ENCODE assay signal across 21 cellular contexts in the genomic region with DNA sequence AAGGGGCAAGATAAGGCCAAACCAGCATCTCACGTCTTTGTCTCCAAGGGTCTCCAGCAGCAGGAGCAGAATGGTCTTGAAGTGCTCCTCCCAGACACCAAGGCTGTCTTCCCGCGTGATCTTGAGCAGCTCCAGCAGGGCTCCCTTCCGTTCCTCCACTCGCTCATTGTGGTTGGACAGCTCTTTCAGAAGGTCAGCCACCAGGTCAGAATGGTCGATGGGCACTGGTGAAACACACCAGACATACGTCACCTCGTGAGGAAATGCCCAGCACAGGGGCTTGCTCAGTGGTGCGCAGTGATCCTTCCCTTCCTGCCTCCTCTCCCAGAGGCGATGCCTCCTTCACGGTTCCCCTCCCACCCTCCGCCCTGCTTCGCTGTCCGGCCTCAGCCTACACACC.
DNase-seq lines count a peak whose midpoint lies in the region; ATAC-seq and TF ChIP-seq lines count a peak whose summit lies in the region.
"Had no signal": no experiment of that assay in that cellular context is flagged by ENCODE, and none has a peak within 500 bp of the region (broad histone marks: within the 10 kb centered on the region; RNA-seq: fewer than 3 reads in every experiment).

No MANE protein-coding gene starts in this region.

- H3K79me2 ChIP-seq in ACC112 (ENCODE audit: control insufficient read depth, insufficient read depth, low read length, unreplicated experiment): no peaks in the 10 kb centered on the region
- no peaks in the 10 kb centered on the region; the same call in 1 of the 2 replicates for H3K79me2 ChIP-seq in PC-3 (ENCODE audit: low read length)

- no peaks in the 10 kb centered on the region for H3K27me3 ChIP-seq in ACC112 (ENCODE audit: insufficient read depth, low read length)
- H3K27me3 ChIP-seq in PC-3 (ENCODE audit: low read length): no peaks in the 10 kb centered on the region
- no peaks in the 10 kb centered on the region for H3K27me3 ChIP-seq in endodermal cell (ENCODE audit: control insufficient read depth, insufficient read depth, low read length, poor library complexity, severe bottlenecking)
- H3K27me3 ChIP-seq: BE2C had no signal

- peaks cover 30% of the 10 kb centered on the region for H3K36me3 ChIP-seq in ACC112 (ENCODE audit: insufficient read depth, low read length)
- H3K36me3 ChIP-seq in PC-3 (ENCODE audit: low read depth, low read length): peaks cover 27% of the 10 kb centered on the region
- H3K36me3 ChIP-seq in endodermal cell (ENCODE audit: control insufficient read depth, insufficient read depth, low read length): peaks cover 75% of the 10 kb centered on the region
- H3K36me3 ChIP-seq: BE2C had no signal

- no peaks in the 10 kb centered on the region for H3K9me3 Mint-ChIP-seq in endodermal cell
- H3K9me3 Mint-ChIP-seq in stimulated activated effector memory CD8-positive, alpha-beta T cell treated with anti-CD3 and anti-CD28 coated beads, Interleukin-12 subunit alpha, Interleukin-12 subunit beta, amount 100 ng/mL, for 72 hours: no peaks in the 10 kb centered on the region
- no peaks in the 10 kb centered on the region for H3K9me3 Mint-ChIP-seq in activated naive CD4-positive, alpha-beta T cell treated with anti-CD3 and anti-CD28 coated beads, Interleukin-2, amount 10 ng/mL, durations not matched to agents 7 days and 5 days
- H3K9me3 Mint-ChIP-seq: IgD-negative memory B cell had no signal

- POLR2A ChIA-PET in PC-3 (lab: Charles Lee; ENCODE audit: unreplicated experiment): no interaction called here

- H2AFZ ChIP-seq in ACC112 (ENCODE audit: low read length, unreplicated experiment) (no peak overlapping the region), PC-3 (ENCODE audit: low read length) (no peak overlapping the region)

- BruUV-seq in PC-3 (replicated peaks; lab: Mats Ljungman, UMichigan): no TSS peak

- H3K4me1 Mint-ChIP-seq in endodermal cell: peaks cover 2% of the 10 kb centered on the region
- H3K4me1 Mint-ChIP-seq in stimulated activated effector memory CD8-positive, alpha-beta T cell treated with anti-CD3 and anti-CD28 coated beads, Interleukin-12 subunit alpha, Interleukin-12 subunit beta, amount 100 ng/mL, for 72 hours: peaks cover 6% of the 10 kb centered on the region
- H3K4me1 Mint-ChIP-seq in activated naive CD4-positive, alpha-beta T cell treated with anti-CD3 and anti-CD28 coated beads, Interleukin-2, amount 10 ng/mL, durations not matched to agents 7 days and 5 days: no peaks in the 10 kb centered on the region
- H3K4me1 Mint-ChIP-seq: IgD-negative memory B cell had no signal

- CTCF ChIA-PET in PC-3 (lab: Charles Lee): no interaction called here
- CTCF ChIA-PET in activated naive CD4-positive, alpha-beta T cell treated with anti-CD3 and anti-CD28 coated beads, Interleukin-2, amount 10 ng/mL, durations not matched to agents 7 days and 5 days (lab: Charles Lee): interaction anchor here (1.1 kb wide), 1 partner anchor 11 kb away, joined by 3 read pairs; no protein-coding TSS in a partner anchor

- peak overlapping the region; percentile 36 for H3K27ac Mint-ChIP-seq in endodermal cell
- peak overlapping the region; percentile 83 for H3K27ac Mint-ChIP-seq in stimulated activated effector memory CD8-positive, alpha-beta T cell treated with anti-CD3 and anti-CD28 coated beads, Interleukin-12 subunit alpha, Interleukin-12 subunit beta, amount 100 ng/mL, for 72 hours
- H3K27ac Mint-ChIP-seq in activated naive CD4-positive, alpha-beta T cell treated with anti-CD3 and anti-CD28 coated beads, Interleukin-2, amount 10 ng/mL, durations not matched to agents 7 days and 5 days: no peak overlapping the region

- DNase-seq in PC-3: no peak
- DNase-seq in endodermal cell: no peak
- DNase-seq in stimulated activated effector memory CD8-positive, alpha-beta T cell treated with anti-CD3 and anti-CD28 coated beads, Interleukin-12 subunit alpha, Interleukin-12 subunit beta, amount 100 ng/mL, for 72 hours (ENCODE audit: low spot score in 2 of 2): no peak
- no peak for DNase-seq in activated naive CD4-positive, alpha-beta T cell treated with anti-CD3 and anti-CD28 coated beads, Interleukin-2, amount 10 ng/mL, durations not matched to agents 7 days and 5 days
- DNase-seq in cerebellar nuclear complex (lab: John Stamatoyannopoulos, UW): no peak
- DNase-seq: BE2C; CD4-positive, CD25-positive, alpha-beta regulatory T cell; COR-L47; DMS 273 treated with DMSO at 0.1 percent for 48 hours; DMS79 treated with DMSO at 0.1 percent for 48 hours; H7; NCI-H1694; NCI-H446; NCI-H526; OCI-M1; SHP77 had no signal

- H3K9me3 ChIP-seq in PC-3 (ENCODE audit: low read length) (no peaks in the 10 kb centered on the region), endodermal cell (ENCODE audit: control insufficient read depth, low read length) (no peaks in the 10 kb centered on the region)
- H3K9me3 ChIP-seq: A549, BE2C had no signal

- TF ChIP-seq CTCF in PC-3 (conservative IDR thresholded peaks at IDR 0.05; ENCODE audit: low read depth, low read length) (no peak), endodermal cell (conservative IDR thresholded peaks at IDR 0.05) (no peak)

- H3K27ac ChIP-seq in ACC112 (ENCODE audit: low read depth, low read length) (peak overlapping the region; percentile 93), PC-3 (ENCODE audit: low read length) (peak overlapping the region; percentile 95), endodermal cell (ENCODE audit: low read depth, low read length) (no peak overlapping the region)
- H3K27ac ChIP-seq: A549, SK-N-MC had no signal

- H3K36me3 Mint-ChIP-seq in endodermal cell (ENCODE audit: low read depth): peaks cover 60% of the 10 kb centered on the region
- H3K36me3 Mint-ChIP-seq in stimulated activated effector memory CD8-positive, alpha-beta T cell treated with anti-CD3 and anti-CD28 coated beads, Interleukin-12 subunit alpha, Interleukin-12 subunit beta, amount 100 ng/mL, for 72 hours: peaks cover 97% of the 10 kb centered on the region
- H3K36me3 Mint-ChIP-seq in activated naive CD4-positive, alpha-beta T cell treated with anti-CD3 and anti-CD28 coated beads, Interleukin-2, amount 10 ng/mL, durations not matched to agents 7 days and 5 days: peaks cover 22% of the 10 kb centered on the region

- no peaks in the 10 kb centered on the region for H4K20me1 ChIP-seq in PC-3 (ENCODE audit: low read length)

- peaks cover 63% of the 10 kb centered on the region for H3K4me1 ChIP-seq in ACC112 (ENCODE audit: control insufficient read depth, insufficient read depth, low read length, unreplicated experiment)
- H3K4me1 ChIP-seq in PC-3 (ENCODE audit: insufficient read depth, low read length): peaks cover 63% of the 10 kb centered on the region
- H3K4me1 ChIP-seq in endodermal cell (ENCODE audit: control insufficient read depth, insufficient read depth, low read length): no peaks in the 10 kb centered on the region
- H3K4me1 ChIP-seq: BE2C had no signal

- intact Hi-C loops in PC-3 (cut with micrococcal nuclease): no loop called here

- H3K9ac ChIP-seq in PC-3 (ENCODE audit: low read length) (peak overlapping the region; percentile 79; the same call in 1 of the 2 replicates), endodermal cell (ENCODE audit: extremely low read depth, low read length, poor library complexity, severe bottlenecking) (no peak overlapping the region)

- no peak overlapping the region for H3K4me3 ChIP-seq in ACC112 (ENCODE audit: low read depth, low read length)
- no peak overlapping the region for H3K4me3 ChIP-seq in PC-3 (ENCODE audit: low read length)
- H3K4me3 ChIP-seq in endodermal cell (ENCODE audit: low read length): no peak overlapping the region
- H3K4me3 ChIP-seq: A549, SK-N-MC had no signal

- H3F3A ChIP-seq in PC-3 (ENCODE audit: low read length, unreplicated experiment): peaks cover 12% of the 10 kb centered on the region

- peak overlapping the region; percentile 66; the same call in 1 of the 2 replicates for H3K4me2 ChIP-seq in PC-3 (ENCODE audit: low read length)
- H3K4me2 ChIP-seq: A549 had no signal

- no peak overlapping the region for H3K4me3 Mint-ChIP-seq in endodermal cell
- H3K4me3 Mint-ChIP-seq in stimulated activated effector memory CD8-positive, alpha-beta T cell treated with anti-CD3 and anti-CD28 coated beads, Interleukin-12 subunit alpha, Interleukin-12 subunit beta, amount 100 ng/mL, for 72 hours: no peak overlapping the region
- no peak overlapping the region for H3K4me3 Mint-ChIP-seq in activated naive CD4-positive, alpha-beta T cell treated with anti-CD3 and anti-CD28 coated beads, Interleukin-2, amount 10 ng/mL, durations not matched to agents 7 days and 5 days
- H3K4me3 Mint-ChIP-seq: IgD-negative memory B cell had no signal

- ATAC-seq in PC-3 (no peak), GM18861 (IDR thresholded peaks at IDR 0.05; ENCODE audit: unreplicated experiment) (no peak)
- no peak for ATAC-seq in stimulated activated effector memory CD8-positive, alpha-beta T cell treated with anti-CD3 and anti-CD28 coated beads, Interleukin-12 subunit alpha, Interleukin-12 subunit beta, amount 100 ng/mL, for 72 hours
- ATAC-seq: A549 had no signal

- WGBS in endodermal cell (ENCODE audit: insufficient coverage in 1 of 2, insufficient read length in 1 of 2), 2 experiments: 90 to 91% methylated on average over 8 to 14 of the region's 14 CpGs

- no peaks in the 10 kb centered on the region for H3K9me2 ChIP-seq in PC-3 (replicated peaks; ENCODE audit: low read length)

- no peaks in the 10 kb centered on the region for H3K27me3 Mint-ChIP-seq in endodermal cell (ENCODE audit: insufficient read depth)
- no peaks in the 10 kb centered on the region for H3K27me3 Mint-ChIP-seq in activated naive CD4-positive, alpha-beta T cell treated with anti-CD3 and anti-CD28 coated beads, Interleukin-2, amount 10 ng/mL, durations not matched to agents 7 days and 5 days
- H3K27me3 Mint-ChIP-seq: CD4-positive, CD25-positive, alpha-beta regulatory T cell; IgD-negative memory B cell had no signal
